Comparison of ENCODE assay signal across 8 cellular contexts in the genomic region with DNA sequence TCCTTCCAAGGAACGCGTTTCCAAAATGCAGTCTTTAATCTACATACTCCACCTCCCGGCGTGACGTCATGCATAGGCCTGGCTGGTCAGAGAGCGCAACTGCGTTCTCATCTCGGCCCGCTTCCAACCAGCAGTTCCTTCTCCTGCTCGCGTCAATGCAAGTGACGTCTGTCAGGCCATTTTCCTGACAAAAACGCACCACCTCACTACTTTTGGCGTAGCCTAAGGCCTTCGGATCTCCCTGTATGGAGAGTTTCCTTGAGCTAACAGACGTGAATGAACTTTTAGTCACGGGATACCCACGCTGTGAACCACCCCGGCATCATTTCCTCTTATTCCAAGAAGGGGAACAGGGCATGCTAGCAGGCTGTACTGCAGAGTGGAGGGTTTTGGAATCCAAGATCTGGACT. TPM values are rescaled to one million over a fixed set of nuclear protein-coding genes. Genes with fewer than 3 reads are reported as not detected.
A peak's percentile ranks its signal among the peaks of the same experiment; 100 is the strongest.
DNase-seq lines count a peak whose midpoint lies in the region; ATAC-seq and TF ChIP-seq lines count a peak whose summit lies in the region.

No MANE protein-coding gene starts in this region.

- H3K27me3 Mint-ChIP-seq in activated CD8-positive, alpha-beta T cell treated with anti-CD3 and anti-CD28 coated beads, Interleukin-2, amount 10 ng/mL, durations not matched to agents 7 days and 5 days (ENCODE audit: low read depth), result peaks cover 22% of the 10 kb centered on the region

- H3K27ac ChIP-seq in fibroblast of lung (ENCODE audit: insufficient read depth, low read length) (no peak overlapping the region), trophoblast cell (ENCODE audit: low read depth, low read length) (peak overlapping the region; percentile 16)

- H3K4ac ChIP-seq in trophoblast cell (ENCODE audit: low read depth, low read length), result no peak overlapping the region

- peaks cover 7% of the 10 kb centered on the region for H3K4me1 Mint-ChIP-seq in activated CD8-positive, alpha-beta T cell treated with anti-CD3 and anti-CD28 coated beads, Interleukin-2, amount 10 ng/mL, durations not matched to agents 7 days and 5 days (ENCODE audit: low read depth)

- peak; percentile 69 for DNase-seq in SIG-M5 treated with dmso at 0.1 percent for 504 hours (lab: John Stamatoyannopoulos, UW; ENCODE audit: unreplicated experiment)
- no peak for DNase-seq in SIG-M5 (lab: John Stamatoyannopoulos, UW)
- DNase-seq in activated CD8-positive, alpha-beta T cell treated with anti-CD3 and anti-CD28 coated beads, Interleukin-2, amount 10 ng/mL, durations not matched to agents 7 days and 5 days, result peak; percentile 40
- DNase-seq in fibroblast of lung (ENCODE audit: low read depth in 2 of 2), result peak; percentile 35 to 87
- DNase-seq in trophoblast cell, result peak; percentile 100
- DNase-seq in NCI-H146 (lab: John Stamatoyannopoulos, UW), result no peak
- DNase-seq in GM20000 (ENCODE audit: low spot score), result no peak
- no peak for DNase-seq in retina

- WGBS in trophoblast cell (ENCODE audit: extremely low coverage, insufficient coverage, insufficient read length), result no CpG with 5 or more reads among the region's 19 CpGs

- H3K4me2 ChIP-seq in fibroblast of lung (ENCODE audit: extremely low read depth, insufficient read depth, low read length) (no peak overlapping the region), trophoblast cell (ENCODE audit: low read length) (no peak overlapping the region)

- H2AK5ac ChIP-seq in trophoblast cell (ENCODE audit: low read length), result no peak overlapping the region

- no peaks in the 10 kb centered on the region for H4K20me1 ChIP-seq in fibroblast of lung (ENCODE audit: control insufficient read depth, extremely low read depth, insufficient read depth, low read length)

- H2BK12ac ChIP-seq in trophoblast cell (ENCODE audit: low read length), result no peak overlapping the region

- CTCF ChIA-PET in activated CD8-positive, alpha-beta T cell treated with anti-CD3 and anti-CD28 coated beads, Interleukin-2, amount 10 ng/mL, durations not matched to agents 7 days and 5 days (lab: Charles Lee), result no interaction called here

- H4K12ac ChIP-seq in trophoblast cell (ENCODE audit: low read depth, low read length), result no peak overlapping the region

- H4K91ac ChIP-seq in trophoblast cell (ENCODE audit: low read depth, low read length), result no peak overlapping the region

- peaks cover 2% of the 10 kb centered on the region for H3K79me1 ChIP-seq in trophoblast cell (ENCODE audit: low read length)

- no peak overlapping the region for H3K18ac ChIP-seq in trophoblast cell (ENCODE audit: low read length)

- H2BK120ac ChIP-seq in trophoblast cell (ENCODE audit: insufficient read depth, low read length, poor library complexity), result no peak overlapping the region

- no peak overlapping the region for H2BK5ac ChIP-seq in trophoblast cell (ENCODE audit: low read depth, low read length, poor library complexity)

- H3K27me3 ChIP-seq in fibroblast of lung (ENCODE audit: control insufficient read depth, insufficient read depth, low read length) (no peaks in the 10 kb centered on the region), trophoblast cell (ENCODE audit: insufficient read depth, low read length) (no peaks in the 10 kb centered on the region)

- H3K4me1 ChIP-seq in fibroblast of lung (ENCODE audit: control insufficient read depth, extremely low read depth, insufficient read depth, low read length), result no peaks in the 10 kb centered on the region
- peaks cover 11% of the 10 kb centered on the region in 2 experiments for H3K4me1 ChIP-seq in trophoblast cell (ENCODE audit: control insufficient read depth in 1 of 2, insufficient read depth in 2 of 2, low read length in 2 of 2)

- TF ChIP-seq CTCF in fibroblast of lung (conservative IDR thresholded peaks at IDR 0.05 in 1 of 2, IDR thresholded peaks at IDR 0.05 in 1 of 2; ENCODE audit: low read depth in 1 of 2, low read length in 2 of 2) (no peak), GM20000 (IDR thresholded peaks at IDR 0.05; ENCODE audit: extremely low read depth, missing control alignments) (no peak)

- H3K36me3 ChIP-seq in fibroblast of lung (ENCODE audit: control insufficient read depth, insufficient read depth, low read length) (no peaks in the 10 kb centered on the region), trophoblast cell (ENCODE audit: control insufficient read depth in 1 of 2, insufficient read depth in 2 of 2, low read length in 2 of 2) (no peaks in the 10 kb centered on the region)

- H3K79me2 ChIP-seq in fibroblast of lung (ENCODE audit: control insufficient read depth, insufficient read depth, low read length) (no peaks in the 10 kb centered on the region), trophoblast cell (ENCODE audit: control insufficient read depth, insufficient read depth, low read length, poor library complexity) (no peaks in the 10 kb centered on the region)

- H3K9ac ChIP-seq in fibroblast of lung (ENCODE audit: insufficient read depth, low read length) (no peak overlapping the region), trophoblast cell (ENCODE audit: low read length) (no peak overlapping the region)

- no peak overlapping the region for H3K14ac ChIP-seq in trophoblast cell (ENCODE audit: low read length)

- H3K27ac Mint-ChIP-seq in activated CD8-positive, alpha-beta T cell treated with anti-CD3 and anti-CD28 coated beads, Interleukin-2, amount 10 ng/mL, durations not matched to agents 7 days and 5 days, result no peak overlapping the region

- peak overlapping the region; percentile 42 for H4K8ac ChIP-seq in trophoblast cell (ENCODE audit: low read depth, low read length)

- peak overlapping the region; percentile 15 for H2AFZ ChIP-seq in fibroblast of lung (ENCODE audit: low read length)
- no peak overlapping the region for H2AFZ ChIP-seq in trophoblast cell (ENCODE audit: insufficient read depth, low read length, poor library complexity)

- H3K9me3 ChIP-seq in fibroblast of lung (ENCODE audit: control insufficient read depth, insufficient read depth, low read depth, low read length), result no peaks in the 10 kb centered on the region
- no peaks in the 10 kb centered on the region for H3K9me3 ChIP-seq in trophoblast cell (ENCODE audit: insufficient read depth, low read depth, low read length)

- H3K36me3 Mint-ChIP-seq in activated CD8-positive, alpha-beta T cell treated with anti-CD3 and anti-CD28 coated beads, Interleukin-2, amount 10 ng/mL, durations not matched to agents 7 days and 5 days (ENCODE audit: low read depth), result no peaks in the 10 kb centered on the region

- H3K9me3 Mint-ChIP-seq in activated CD8-positive, alpha-beta T cell treated with anti-CD3 and anti-CD28 coated beads, Interleukin-2, amount 10 ng/mL, durations not matched to agents 7 days and 5 days (ENCODE audit: insufficient read depth), result no peaks in the 10 kb centered on the region

- H3K23ac ChIP-seq in trophoblast cell (ENCODE audit: low read length), result no peak overlapping the region

- POLR2A ChIA-PET in activated CD8-positive, alpha-beta T cell treated with anti-CD3 and anti-CD28 coated beads, Interleukin-2, amount 10 ng/mL, durations not matched to agents 7 days and 5 days (lab: Charles Lee), result interaction anchor here (4.8 kb wide), 1 partner anchor 35 kb away, joined by 37 read pairs; no protein-coding TSS in a partner anchor

- no peak for ATAC-seq in activated CD8-positive, alpha-beta T cell treated with anti-CD3 and anti-CD28 coated beads, Interleukin-2, amount 10 ng/mL, durations not matched to agents 7 days and 5 days

- peak overlapping the region in 1 of 4 experiments; percentile 4 for H3K4me3 ChIP-seq in fibroblast of lung (replicated peaks in 1 of 4; ENCODE audit: control extremely low read depth in 1 of 4, insufficient read depth in 1 of 4, low read depth in 3 of 4, low read length in 4 of 4)
- no peak overlapping the region for H3K4me3 ChIP-seq in trophoblast cell (ENCODE audit: low read depth, low read length)

- no peak overlapping the region for H3K4me3 Mint-ChIP-seq in activated CD8-positive, alpha-beta T cell treated with anti-CD3 and anti-CD28 coated beads, Interleukin-2, amount 10 ng/mL, durations not matched to agents 7 days and 5 days

RNA-seq across cellular contexts. Expression of gene TEX14, which starts 25.0 kb away (rescaled TPM):
- total RNA-seq in activated CD8-positive, alpha-beta T cell treated with anti-CD3 and anti-CD28 coated beads, Interleukin-2, amount 10 ng/mL, durations not matched to agents 7 days and 5 days, result under 1 TPM; 0.10 to 0.18 TPM
- total RNA-seq in fibroblast of lung, result under 0.01 TPM in 2 replicates
- 0.01 and 0.03 TPM in 2 replicates for polyA plus RNA-seq in fibroblast of lung
- polyA plus RNA-seq in fibroblast of lung (2012), result 0.17 TPM in 1 of 2 replicates, not detected in the other
- not detected in 2 replicates for polyA minus RNA-seq in fibroblast of lung (ENCODE audit: low replicate concordance)
- 0.50 and 0.62 TPM in 2 replicates for polyA plus RNA-seq in trophoblast cell (2013)

RNA-seq across cellular contexts. Expression of gene RAD51C, which starts 25.5 kb away (rescaled TPM):
- total RNA-seq in activated CD8-positive, alpha-beta T cell treated with anti-CD3 and anti-CD28 coated beads, Interleukin-2, amount 10 ng/mL, durations not matched to agents 7 days and 5 days, result 10 to 100 TPM; 70.6 to 70.8 TPM
- 26.5 and 29.1 TPM in 2 replicates for total RNA-seq in fibroblast of lung
- 27.7 and 34.8 TPM in 2 replicates for polyA plus RNA-seq in fibroblast of lung
- 21.3 and 28.3 TPM in 2 replicates for polyA plus RNA-seq in fibroblast of lung (2012)
- 3.4 and 8.0 TPM in 2 replicates for polyA minus RNA-seq in fibroblast of lung (ENCODE audit: low replicate concordance)
- polyA plus RNA-seq in trophoblast cell (2013), result 19.0 and 22.8 TPM in 2 replicates

Comparison
In these comparisons a context has a peak if more than half of its experiments do, and no peak if none do; other contexts are left out.
1. DNase-seq: peak in SIG-M5 treated with dmso at 0.1 percent for 504 hours (single experiment), activated CD8-positive, alpha-beta T cell treated with anti-CD3 and anti-CD28 coated beads, Interleukin-2, amount 10 ng/mL, durations not matched to agents 7 days and 5 days (single experiment), fibroblast of lung (2 of 2) and trophoblast cell (2 of 2); none in SIG-M5 (single experiment), NCI-H146 (single experiment), GM20000 (single experiment) and retina (single experiment).